In the genomic region with DNA sequence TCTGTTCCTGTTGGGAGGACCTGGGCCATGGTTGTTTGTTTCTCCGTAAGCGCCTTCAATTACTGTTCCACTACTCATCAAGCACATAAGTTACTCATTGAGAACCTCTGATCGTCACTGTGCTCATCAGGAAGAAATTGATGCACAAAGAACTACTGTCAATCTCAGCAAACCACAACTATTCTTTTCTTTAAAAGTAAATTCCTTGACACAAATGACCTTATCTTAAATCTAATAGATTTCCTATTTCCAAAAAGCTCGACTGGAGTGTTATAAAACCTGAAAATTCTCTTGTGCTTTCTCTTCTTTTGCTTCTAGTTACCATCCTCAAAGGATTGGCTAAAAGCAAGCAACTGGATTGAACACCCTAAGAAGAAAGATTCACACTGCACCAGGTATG, we compare ENCODE assay signal across 22 cellular contexts. TPM values are rescaled to one million over a fixed set of nuclear protein-coding genes. Genes with fewer than 3 reads are reported as not detected.
"Had no signal": no experiment of that assay in that cellular context is flagged by ENCODE, and none has a peak within 500 bp of the region (broad histone marks: within the 10 kb centered on the region; RNA-seq: fewer than 3 reads in every experiment).

A gene (plus strand): TSS at position 301 of the 400 bp plus-strand sequence. CDS start 1,825 bp downstream, outside the sequence.

- H3K4me3 Mint-ChIP-seq: IgD-negative memory B cell had no signal

- H3K9me3 ChIP-seq: SK-N-SH had no signal

- H3K27ac Mint-ChIP-seq: IgD-negative memory B cell had no signal

- H3K27me3 Mint-ChIP-seq: IgD-negative memory B cell had no signal

- H3K4me1 Mint-ChIP-seq: IgD-negative memory B cell had no signal

- ATAC-seq: K562, Panc1 had no signal

- H3K27ac ChIP-seq: HL-60, KMS-11, RWPE1 had no signal

- DNase-seq: Kasumi-1, MM.1S, NCI-H1092 treated with DMSO at 0.1 percent for 48 hours, NCI-H1436, NCI-H187, NCI-H2029, NCI-H2081 treated with DMSO at 0.1 percent for 48 hours, NCI-H2171, NCI-H226, NCI-H446, NCI-H510A, NCI-H524 treated with DMSO at 0.1 percent for 48 hours, NCI-H69, NCI-H774, SHP77, SK-N-SH had no signal

- H3K4me3 ChIP-seq: K562 had no signal

RNA-seq across cellular contexts. Expression of the gene that starts here (rescaled TPM):
- total RNA-seq: K562 had no signal
